ENCODE assay signal across 1 cellular context in the genomic region with DNA sequence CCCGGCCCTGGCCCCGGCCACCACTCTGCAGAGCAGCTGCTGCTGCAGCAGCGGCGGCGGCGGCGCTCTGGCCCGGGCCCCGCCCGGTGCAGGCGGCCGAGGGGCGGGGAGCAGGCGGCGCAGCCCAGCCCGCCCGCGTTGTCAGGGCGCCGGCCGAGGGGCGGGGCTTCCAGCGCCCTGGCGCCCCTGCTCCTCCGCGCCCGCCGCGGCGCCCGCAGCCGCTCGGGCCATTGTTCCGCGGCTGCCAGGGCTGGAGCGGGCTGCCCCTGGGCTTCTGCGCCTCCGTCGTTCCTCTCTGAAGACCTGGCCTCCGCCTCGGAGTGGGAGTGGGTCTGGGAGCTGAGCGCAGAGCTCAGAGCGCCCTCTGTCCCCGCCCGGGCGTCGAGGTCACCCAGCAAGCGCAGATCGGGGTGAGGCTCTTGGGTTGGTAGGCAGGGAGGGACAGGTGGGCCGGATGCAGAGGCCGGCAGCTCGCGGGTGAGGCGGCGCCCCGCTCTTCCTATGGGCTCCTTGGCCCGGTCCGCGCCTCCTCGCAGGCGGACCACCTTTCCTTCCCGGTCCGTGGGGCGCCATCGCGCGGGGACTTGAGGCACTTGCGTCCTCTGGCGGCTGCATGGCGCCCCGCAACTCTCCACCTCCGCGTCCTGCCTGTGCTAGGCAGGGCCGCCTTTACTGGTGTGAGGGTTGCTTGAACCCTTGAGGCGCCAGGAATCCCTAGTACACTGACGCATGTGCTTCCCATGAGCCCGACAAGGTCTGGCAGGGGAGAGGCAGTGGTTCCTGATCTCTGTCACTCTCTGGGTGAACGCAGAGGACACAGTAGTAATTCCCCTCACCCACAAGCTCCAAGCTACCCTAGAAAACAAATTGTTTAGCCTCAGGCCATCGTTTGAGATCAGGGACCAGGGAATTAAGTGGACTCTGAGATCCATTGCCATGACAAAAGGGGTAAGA.
TF ChIP-seq lines count a peak whose summit lies in the region.

LPCAT4 (minus strand) TSS at position 69 of the 954 bp plus-strand sequence. CDS start 96 bp downstream, outside the sequence.

TF ChIP-seq in HEK293, 187 proteins besides CTCF, POLR2A, EP300 and RAD21 (continued from another document and continues in another):
- TF ChIP-seq, protein P1, sequence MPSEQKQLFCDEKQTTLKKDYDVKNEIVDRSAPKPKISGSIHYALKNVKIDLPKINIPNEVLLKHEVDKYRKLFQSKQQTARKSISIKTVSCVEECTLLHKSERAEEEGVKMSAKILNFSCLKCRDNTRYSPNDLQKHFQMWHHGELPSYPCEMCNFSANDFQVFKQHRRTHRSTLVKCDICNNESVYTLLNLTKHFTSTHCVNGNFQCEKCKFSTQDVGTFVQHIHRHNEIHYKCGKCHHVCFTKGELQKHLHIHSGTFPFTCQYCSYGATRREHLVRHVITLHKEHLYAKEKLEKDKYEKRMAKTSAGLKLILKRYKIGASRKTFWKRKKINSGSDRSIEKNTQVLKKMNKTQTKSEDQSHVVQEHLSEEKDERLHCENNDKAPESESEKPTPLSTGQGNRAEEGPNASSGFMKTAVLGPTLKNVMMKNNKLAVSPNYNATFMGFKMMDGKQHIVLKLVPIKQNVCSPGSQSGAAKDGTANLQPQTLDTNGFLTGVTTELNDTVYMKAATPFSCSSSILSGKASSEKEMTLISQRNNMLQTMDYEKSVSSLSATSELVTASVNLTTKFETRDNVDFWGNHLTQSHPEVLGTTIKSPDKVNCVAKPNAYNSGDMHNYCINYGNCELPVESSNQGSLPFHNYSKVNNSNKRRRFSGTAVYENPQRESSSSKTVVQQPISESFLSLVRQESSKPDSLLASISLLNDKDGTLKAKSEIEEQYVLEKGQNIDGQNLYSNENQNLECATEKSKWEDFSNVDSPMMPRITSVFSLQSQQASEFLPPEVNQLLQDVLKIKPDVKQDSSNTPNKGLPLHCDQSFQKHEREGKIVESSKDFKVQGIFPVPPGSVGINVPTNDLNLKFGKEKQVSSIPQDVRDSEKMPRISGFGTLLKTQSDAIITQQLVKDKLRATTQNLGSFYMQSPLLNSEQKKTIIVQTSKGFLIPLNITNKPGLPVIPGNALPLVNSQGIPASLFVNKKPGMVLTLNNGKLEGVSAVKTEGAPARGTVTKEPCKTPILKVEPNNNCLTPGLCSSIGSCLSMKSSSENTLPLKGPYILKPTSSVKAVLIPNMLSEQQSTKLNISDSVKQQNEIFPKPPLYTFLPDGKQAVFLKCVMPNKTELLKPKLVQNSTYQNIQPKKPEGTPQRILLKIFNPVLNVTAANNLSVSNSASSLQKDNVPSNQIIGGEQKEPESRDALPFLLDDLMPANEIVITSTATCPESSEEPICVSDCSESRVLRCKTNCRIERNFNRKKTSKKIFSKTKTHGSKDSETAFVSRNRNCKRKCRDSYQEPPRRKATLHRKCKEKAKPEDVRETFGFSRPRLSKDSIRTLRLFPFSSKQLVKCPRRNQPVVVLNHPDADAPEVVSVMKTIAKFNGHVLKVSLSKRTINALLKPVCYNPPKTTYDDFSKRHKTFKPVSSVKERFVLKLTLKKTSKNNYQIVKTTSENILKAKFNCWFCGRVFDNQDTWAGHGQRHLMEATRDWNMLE (tag by site-specific recombination; conservative IDR thresholded peaks at IDR 0.05; ENCODE audit: low read depth) = no peak
- TF ChIP-seq OVOL3 (tag by site-specific recombination; IDR thresholded peaks at IDR 0.05) (no peak), ZNF558 (tag by site-specific recombination; IDR thresholded peaks at IDR 0.05) (no peak), ZNF366 (tag by site-specific recombination; conservative IDR thresholded peaks at IDR 0.05) (0 out of 2 replicates have a peak, but pooled peaks have one; percentile 20), ZNF624 (tag by site-specific recombination; IDR thresholded peaks at IDR 0.05) (no peak), ZNF10 (tag by site-specific recombination; IDR thresholded peaks at IDR 0.05) (no peak), ZNF112 (tag by site-specific recombination; IDR thresholded peaks at IDR 0.05) (no peak), ZFP41 (tag by site-specific recombination; IDR thresholded peaks at IDR 0.05; ENCODE audit: borderline replicate concordance) (no peak), ZNF548 (tag by site-specific recombination; IDR thresholded peaks at IDR 0.05) (no peak), ZNF146 (tag by site-specific recombination; IDR thresholded peaks at IDR 0.05) (no peak), ZNF19 (tag by site-specific recombination; IDR thresholded peaks at IDR 0.05; ENCODE audit: low read depth) (no peak), ZXDB (tag by site-specific recombination; IDR thresholded peaks at IDR 0.05) (peak; percentile 78), ZNF184 (tag by site-specific recombination; IDR thresholded peaks at IDR 0.05) (no peak), BCL11A (tag by site-specific recombination; IDR thresholded peaks at IDR 0.05; ENCODE audit: low read depth) (no peak), ZNF140 (tag by site-specific recombination; IDR thresholded peaks at IDR 0.05) (no peak), ZNF354C (tag by site-specific recombination; IDR thresholded peaks at IDR 0.05; ENCODE audit: borderline replicate concordance, low read depth) (no peak), ZNF629 (tag by site-specific recombination; IDR thresholded peaks at IDR 0.05) (peak; percentile 42; the same call in 1 of the 2 replicates), ZNF121 (tag by site-specific recombination; IDR thresholded peaks at IDR 0.05) (peak; percentile 31; the same call in 1 of the 2 replicates), ZNF514 (tag by site-specific recombination; IDR thresholded peaks at IDR 0.05) (no peak), KLF9 (tag by site-specific recombination; IDR thresholded peaks at IDR 0.05; ENCODE audit: low read depth) (peak; percentile 49), ZNF391 (tag by site-specific recombination; IDR thresholded peaks at IDR 0.05; ENCODE audit: borderline replicate concordance, low read depth) (no peak), ZNF394 (tag by site-specific recombination; IDR thresholded peaks at IDR 0.05; ENCODE audit: borderline replicate concordance) (peak; percentile 59), SP7 (tag by site-specific recombination; IDR thresholded peaks at IDR 0.05) (peak; percentile 62), IKZF3 (tag by site-specific recombination; IDR thresholded peaks at IDR 0.05) (no peak), ZNF266 (tag by site-specific recombination; IDR thresholded peaks at IDR 0.05; ENCODE audit: low read depth) (no peak), ZNF670 (tag by site-specific recombination; IDR thresholded peaks at IDR 0.05; ENCODE audit: low read depth) (no peak), ZNF544 (tag by site-specific recombination; IDR thresholded peaks at IDR 0.05) (no peak), SALL2 (tag by site-specific recombination; IDR thresholded peaks at IDR 0.05; ENCODE audit: borderline replicate concordance) (no peak), ZNF302 (tag by site-specific recombination; IDR thresholded peaks at IDR 0.05; ENCODE audit: low read depth) (no peak), HOXC10 (CRISPR knock-in tag; IDR thresholded peaks at IDR 0.05) (no peak), ZNF600 (tag by site-specific recombination; IDR thresholded peaks at IDR 0.05) (peak; percentile 85), ZNF549 (tag by site-specific recombination; IDR thresholded peaks at IDR 0.05) (no peak), ZNF133 (tag by site-specific recombination; IDR thresholded peaks at IDR 0.05) (no peak), ZIC2 (tag by site-specific recombination; IDR thresholded peaks at IDR 0.05) (no peak), ZFHX2 (tag by site-specific recombination; conservative IDR thresholded peaks at IDR 0.05) (peak; percentile 60)
- TF ChIP-seq, protein P2, sequence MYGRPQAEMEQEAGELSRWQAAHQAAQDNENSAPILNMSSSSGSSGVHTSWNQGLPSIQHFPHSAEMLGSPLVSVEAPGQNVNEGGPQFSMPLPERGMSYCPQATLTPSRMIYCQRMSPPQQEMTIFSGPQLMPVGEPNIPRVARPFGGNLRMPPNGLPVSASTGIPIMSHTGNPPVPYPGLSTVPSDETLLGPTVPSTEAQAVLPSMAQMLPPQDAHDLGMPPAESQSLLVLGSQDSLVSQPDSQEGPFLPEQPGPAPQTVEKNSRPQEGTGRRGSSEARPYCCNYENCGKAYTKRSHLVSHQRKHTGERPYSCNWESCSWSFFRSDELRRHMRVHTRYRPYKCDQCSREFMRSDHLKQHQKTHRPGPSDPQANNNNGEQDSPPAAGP (tag by site-specific recombination; IDR thresholded peaks at IDR 0.05) = peak; percentile 82
- TF ChIP-seq, protein P3, sequence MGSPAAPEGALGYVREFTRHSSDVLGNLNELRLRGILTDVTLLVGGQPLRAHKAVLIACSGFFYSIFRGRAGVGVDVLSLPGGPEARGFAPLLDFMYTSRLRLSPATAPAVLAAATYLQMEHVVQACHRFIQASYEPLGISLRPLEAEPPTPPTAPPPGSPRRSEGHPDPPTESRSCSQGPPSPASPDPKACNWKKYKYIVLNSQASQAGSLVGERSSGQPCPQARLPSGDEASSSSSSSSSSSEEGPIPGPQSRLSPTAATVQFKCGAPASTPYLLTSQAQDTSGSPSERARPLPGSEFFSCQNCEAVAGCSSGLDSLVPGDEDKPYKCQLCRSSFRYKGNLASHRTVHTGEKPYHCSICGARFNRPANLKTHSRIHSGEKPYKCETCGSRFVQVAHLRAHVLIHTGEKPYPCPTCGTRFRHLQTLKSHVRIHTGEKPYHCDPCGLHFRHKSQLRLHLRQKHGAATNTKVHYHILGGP (tag by site-specific recombination; IDR thresholded peaks at IDR 0.05) = no peak
- TF ChIP-seq, protein P4, sequence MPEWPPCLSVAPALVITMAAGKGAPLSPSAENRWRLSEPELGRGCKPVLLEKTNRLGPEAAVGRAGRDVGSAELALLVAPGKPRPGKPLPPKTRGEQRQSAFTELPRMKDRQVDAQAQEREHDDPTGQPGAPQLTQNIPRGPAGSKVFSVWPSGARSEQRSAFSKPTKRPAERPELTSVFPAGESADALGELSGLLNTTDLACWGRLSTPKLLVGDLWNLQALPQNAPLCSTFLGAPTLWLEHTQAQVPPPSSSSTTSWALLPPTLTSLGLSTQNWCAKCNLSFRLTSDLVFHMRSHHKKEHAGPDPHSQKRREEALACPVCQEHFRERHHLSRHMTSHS (tag by site-specific recombination; IDR thresholded peaks at IDR 0.05) = no peak
- TF ChIP-seq, protein P5, sequence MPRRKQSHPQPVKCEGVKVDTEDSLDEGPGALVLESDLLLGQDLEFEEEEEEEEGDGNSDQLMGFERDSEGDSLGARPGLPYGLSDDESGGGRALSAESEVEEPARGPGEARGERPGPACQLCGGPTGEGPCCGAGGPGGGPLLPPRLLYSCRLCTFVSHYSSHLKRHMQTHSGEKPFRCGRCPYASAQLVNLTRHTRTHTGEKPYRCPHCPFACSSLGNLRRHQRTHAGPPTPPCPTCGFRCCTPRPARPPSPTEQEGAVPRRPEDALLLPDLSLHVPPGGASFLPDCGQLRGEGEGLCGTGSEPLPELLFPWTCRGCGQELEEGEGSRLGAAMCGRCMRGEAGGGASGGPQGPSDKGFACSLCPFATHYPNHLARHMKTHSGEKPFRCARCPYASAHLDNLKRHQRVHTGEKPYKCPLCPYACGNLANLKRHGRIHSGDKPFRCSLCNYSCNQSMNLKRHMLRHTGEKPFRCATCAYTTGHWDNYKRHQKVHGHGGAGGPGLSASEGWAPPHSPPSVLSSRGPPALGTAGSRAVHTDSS (tag by site-specific recombination; IDR thresholded peaks at IDR 0.05) = no peak
- TF ChIP-seq, protein P6, sequence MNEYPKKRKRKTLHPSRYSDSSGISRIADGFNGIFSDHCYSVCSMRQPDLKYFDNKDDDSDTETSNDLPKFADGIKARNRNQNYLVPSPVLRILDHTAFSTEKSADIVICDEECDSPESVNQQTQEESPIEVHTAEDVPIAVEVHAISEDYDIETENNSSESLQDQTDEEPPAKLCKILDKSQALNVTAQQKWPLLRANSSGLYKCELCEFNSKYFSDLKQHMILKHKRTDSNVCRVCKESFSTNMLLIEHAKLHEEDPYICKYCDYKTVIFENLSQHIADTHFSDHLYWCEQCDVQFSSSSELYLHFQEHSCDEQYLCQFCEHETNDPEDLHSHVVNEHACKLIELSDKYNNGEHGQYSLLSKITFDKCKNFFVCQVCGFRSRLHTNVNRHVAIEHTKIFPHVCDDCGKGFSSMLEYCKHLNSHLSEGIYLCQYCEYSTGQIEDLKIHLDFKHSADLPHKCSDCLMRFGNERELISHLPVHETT (tag by site-specific recombination; IDR thresholded peaks at IDR 0.05) = peak; percentile 44
- TF ChIP-seq, protein P7, sequence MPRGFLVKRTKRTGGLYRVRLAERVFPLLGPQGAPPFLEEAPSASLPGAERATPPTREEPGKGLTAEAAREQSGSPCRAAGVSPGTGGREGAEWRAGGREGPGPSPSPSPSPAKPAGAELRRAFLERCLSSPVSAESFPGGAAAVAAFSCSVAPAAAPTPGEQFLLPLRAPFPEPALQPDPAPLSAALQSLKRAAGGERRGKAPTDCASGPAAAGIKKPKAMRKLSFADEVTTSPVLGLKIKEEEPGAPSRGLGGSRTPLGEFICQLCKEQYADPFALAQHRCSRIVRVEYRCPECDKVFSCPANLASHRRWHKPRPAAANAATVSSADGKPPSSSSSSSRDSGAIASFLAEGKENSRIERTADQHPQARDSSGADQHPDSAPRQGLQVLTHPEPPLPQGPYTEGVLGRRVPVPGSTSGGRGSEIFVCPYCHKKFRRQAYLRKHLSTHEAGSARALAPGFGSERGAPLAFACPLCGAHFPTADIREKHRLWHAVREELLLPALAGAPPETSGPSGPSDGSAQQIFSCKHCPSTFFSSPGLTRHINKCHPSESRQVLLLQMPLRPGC (tag by site-specific recombination; IDR thresholded peaks at IDR 0.05) = 0 out of 2 replicates have a peak, but pooled peaks have one; percentile 47
- TF ChIP-seq, protein P8, sequence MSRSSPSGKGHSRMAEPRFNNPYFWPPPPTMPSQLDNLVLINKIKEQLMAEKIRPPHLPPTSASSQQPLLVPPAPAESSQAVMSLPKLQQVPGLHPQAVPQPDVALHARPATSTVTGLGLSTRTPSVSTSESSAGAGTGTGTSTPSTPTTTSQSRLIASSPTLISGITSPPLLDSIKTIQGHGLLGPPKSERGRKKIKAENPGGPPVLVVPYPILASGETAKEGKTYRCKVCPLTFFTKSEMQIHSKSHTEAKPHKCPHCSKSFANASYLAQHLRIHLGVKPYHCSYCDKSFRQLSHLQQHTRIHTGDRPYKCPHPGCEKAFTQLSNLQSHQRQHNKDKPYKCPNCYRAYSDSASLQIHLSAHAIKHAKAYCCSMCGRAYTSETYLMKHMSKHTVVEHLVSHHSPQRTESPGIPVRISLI (tag by site-specific recombination; IDR thresholded peaks at IDR 0.05) = no peak
- TF ChIP-seq, protein P9, sequence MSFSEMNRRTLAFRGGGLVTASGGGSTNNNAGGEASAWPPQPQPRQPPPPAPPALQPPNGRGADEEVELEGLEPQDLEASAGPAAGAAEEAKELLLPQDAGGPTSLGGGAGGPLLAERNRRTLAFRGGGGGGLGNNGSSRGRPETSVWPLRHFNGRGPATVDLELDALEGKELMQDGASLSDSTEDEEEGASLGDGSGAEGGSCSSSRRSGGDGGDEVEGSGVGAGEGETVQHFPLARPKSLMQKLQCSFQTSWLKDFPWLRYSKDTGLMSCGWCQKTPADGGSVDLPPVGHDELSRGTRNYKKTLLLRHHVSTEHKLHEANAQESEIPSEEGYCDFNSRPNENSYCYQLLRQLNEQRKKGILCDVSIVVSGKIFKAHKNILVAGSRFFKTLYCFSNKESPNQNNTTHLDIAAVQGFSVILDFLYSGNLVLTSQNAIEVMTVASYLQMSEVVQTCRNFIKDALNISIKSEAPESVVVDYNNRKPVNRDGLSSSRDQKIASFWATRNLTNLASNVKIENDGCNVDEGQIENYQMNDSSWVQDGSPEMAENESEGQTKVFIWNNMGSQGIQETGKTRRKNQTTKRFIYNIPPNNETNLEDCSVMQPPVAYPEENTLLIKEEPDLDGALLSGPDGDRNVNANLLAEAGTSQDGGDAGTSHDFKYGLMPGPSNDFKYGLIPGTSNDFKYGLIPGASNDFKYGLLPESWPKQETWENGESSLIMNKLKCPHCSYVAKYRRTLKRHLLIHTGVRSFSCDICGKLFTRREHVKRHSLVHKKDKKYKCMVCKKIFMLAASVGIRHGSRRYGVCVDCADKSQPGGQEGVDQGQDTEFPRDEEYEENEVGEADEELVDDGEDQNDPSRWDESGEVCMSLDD (tag by site-specific recombination; IDR thresholded peaks at IDR 0.05) = peak; percentile 83
